28 cellular contexts compared by ENCODE assay signal in genomic region chr6:109265530-109265929, GRCh38.
"Had no signal": no experiment of that assay in that cellular context is flagged by ENCODE, and none has a peak within 500 bp of the region (broad histone marks: within the 10 kb centered on the region; RNA-seq: fewer than 3 reads in every experiment).

No MANE protein-coding gene starts in this region.

- ATAC-seq: activated CD4-positive, CD25-positive, alpha-beta regulatory T cell treated with anti-CD3 and anti-CD28 coated beads, Interleukin-2, amount 50 U/mL, for 24 hours; activated CD8-positive, alpha-beta T cell treated with anti-CD3 and anti-CD28 coated beads for 36 hours; activated T-cell treated with anti-CD3 and anti-CD28 coated beads, Interleukin-2, amount 50 U/mL, for 72 hours; esophagus mucosa; foreskin keratinocyte; gastrocnemius medialis; heart left ventricle had no signal

- DNase-seq: activated B cell treated with CpG ODN at 0.5 μM for 24 hours; activated CD4-positive, alpha-beta T cell treated with anti-CD3 and anti-CD28 coated beads for 48 hours; activated CD4-positive, alpha-beta T cell treated with anti-CD3 and anti-CD28 coated beads, Interleukin-2, amount 50 U/mL, for 1 hour; activated CD4-positive, alpha-beta T cell treated with anti-CD3 and anti-CD28 coated beads, Interleukin-2, amount 50 U/mL, for 48 hours; activated CD8-positive, alpha-beta memory T cell treated with anti-CD3 and anti-CD28 coated beads for 24 hours; activated CD8-positive, alpha-beta T cell treated with anti-CD3 and anti-CD28 coated beads for 36 hours; activated gamma-delta T cell; activated naive CD4-positive, alpha-beta T cell; activated naive CD4-positive, alpha-beta T cell treated with anti-CD3 and anti-CD28 coated beads, Interleukin-2, amount 50 U/mL, for 16 hours; activated T-cell treated with anti-CD3 and anti-CD28 coated beads, Interleukin-2, amount 50 U/mL, for 24 hours; activated T-cell treated with anti-CD3 and anti-CD28 coated beads, Interleukin-2, amount 50 U/mL, for 72 hours; amniotic stem cell; anterior cingulate cortex; brain microvascular endothelial cell; dorsolateral prefrontal cortex; effector memory CD4-positive, alpha-beta T cell; endodermal cell; foreskin keratinocyte; gastrocnemius medialis; glutamatergic neuron; heart left ventricle; T-helper 2 cell; WERI-Rb-1 had no signal

- H3K4me3 ChIP-seq: coronary artery, dorsolateral prefrontal cortex, gastrocnemius medialis, heart left ventricle had no signal

- FAIRE-seq: astrocyte, bronchial epithelial cell had no signal

- H3K36me3 ChIP-seq: brain microvascular endothelial cell, gastrocnemius medialis, heart left ventricle, WERI-Rb-1 had no signal

- H3K27me3 ChIP-seq: brain microvascular endothelial cell, dorsolateral prefrontal cortex, gastrocnemius medialis, heart left ventricle had no signal

- H3K4me1 ChIP-seq: foreskin keratinocyte, gastrocnemius medialis had no signal

- H3K9me3 ChIP-seq: gastrocnemius medialis had no signal

- H3K27ac ChIP-seq: brain microvascular endothelial cell, coronary artery, dorsolateral prefrontal cortex, foreskin keratinocyte, gastrocnemius medialis, heart left ventricle, WERI-Rb-1 had no signal
